1 cellular context compared by ENCODE assay signal in genomic region chr1:203017707-203018106, GRCh38.
TF ChIP-seq lines count a peak whose summit lies in the region.

No MANE protein-coding gene starts in this region.

TF ChIP-seq in GM23338, 12 proteins besides CTCF, POLR2A, EP300 and RAD21 (continued from another document):
- TF ChIP-seq ZNF331 (CRISPR knock-in tag; IDR thresholded peaks at IDR 0.05; ENCODE audit: low read depth) (no peak), JUNB (IDR thresholded peaks at IDR 0.05; ENCODE audit: unreplicated experiment) (no peak), ETS1 (IDR thresholded peaks at IDR 0.05) (no peak), EZH2 (IDR thresholded peaks at IDR 0.05; ENCODE audit: low read depth, unreplicated experiment) (no peak), REST (IDR thresholded peaks at IDR 0.05; ENCODE audit: unreplicated experiment) (no peak), NANOG (IDR thresholded peaks at IDR 0.05; ENCODE audit: borderline replicate concordance) (no peak), ZNF114 (CRISPR knock-in tag; IDR thresholded peaks at IDR 0.05) (no peak), STAT1 (IDR thresholded peaks at IDR 0.05; ENCODE audit: unreplicated experiment) (no peak), EZH2phosphoT487 (IDR thresholded peaks at IDR 0.05; ENCODE audit: unreplicated experiment) (no peak), POLR2AphosphoS5 (IDR thresholded peaks at IDR 0.05; ENCODE audit: low read depth) (no peak)
TF ChIP-seq in GM23338: peak in this region for 0.
